Comparison of ENCODE assay signal across 1 cellular context in genomic region chr1:56563568-56563967, GRCh38.
TF ChIP-seq lines count a peak whose summit lies in the region.

No MANE protein-coding gene starts in this region.

TF ChIP-seq in endothelial cell of umbilical vein, 7 proteins besides CTCF, POLR2A, EP300 and RAD21:
- TF ChIP-seq EZH2 (IDR thresholded peaks at IDR 0.05; ENCODE audit: borderline replicate concordance, low read depth, low read length, severe bottlenecking), result no peak
- TF ChIP-seq POLR2AphosphoS5 (IDR thresholded peaks at IDR 0.05; ENCODE audit: insufficient read depth, low read depth, low read length), result no peak
- TF ChIP-seq MAX (IDR thresholded peaks at IDR 0.05; ENCODE audit: insufficient read depth, insufficient read length), result no peak
- TF ChIP-seq FOS (IDR thresholded peaks at IDR 0.05; ENCODE audit: borderline replicate concordance, insufficient read depth, low read length), result no peak
- no peak for TF ChIP-seq JUN (IDR thresholded peaks at IDR 0.05; ENCODE audit: borderline replicate concordance, insufficient read depth, insufficient read length, low read depth)
- no peak for TF ChIP-seq MYC (IDR thresholded peaks at IDR 0.05; ENCODE audit: low read depth, low read length)
